In the genomic region with DNA sequence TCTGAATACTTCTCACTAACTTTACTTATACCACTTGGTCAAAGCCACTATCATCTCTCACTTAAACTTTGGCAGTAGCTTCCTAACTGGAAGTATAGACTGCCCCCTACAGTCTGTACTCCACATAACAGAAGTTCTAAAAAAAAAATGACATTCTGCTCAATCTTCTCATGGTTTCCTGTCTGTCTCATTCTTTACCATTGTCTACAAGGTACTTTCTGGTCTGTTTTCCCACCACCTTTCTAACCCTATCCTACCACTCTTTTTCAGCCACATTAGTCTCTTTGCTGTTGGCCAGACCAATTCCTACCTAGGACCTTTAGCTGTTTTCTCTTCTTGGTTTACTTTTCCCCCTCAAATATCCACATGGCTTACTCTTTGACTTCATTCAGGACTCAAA, we compare ENCODE assay signal across 8 cellular contexts. TPM values are rescaled to one million over a fixed set of nuclear protein-coding genes. Genes with fewer than 3 reads are reported as not detected.
DNase-seq lines count a peak whose midpoint lies in the region; ATAC-seq, FAIRE-seq and TF ChIP-seq lines count a peak whose summit lies in the region.

No MANE protein-coding gene starts in this region.

- H3K36me3 ChIP-seq in A673 (ENCODE audit: insufficient read depth, low read length, poor library complexity, severe bottlenecking) (peaks cover 56% of the 10 kb centered on the region), K562 (ENCODE audit: control insufficient read depth, insufficient read depth, low read length) (peaks cover 72% of the 10 kb centered on the region)

- BruUV-seq in A673 (replicated peaks; lab: Mats Ljungman, UMichigan): no TSS peak
- no TSS peak for BruUV-seq in K562 (replicated peaks; lab: Mats Ljungman, UMichigan)

- no peak for TF ChIP-seq EP300 in K562 (IDR thresholded peaks at IDR 0.05; ENCODE audit: low read length)

- no peak overlapping the region for H3K4me3 ChIP-seq in A673 (ENCODE audit: low read depth, low read length, poor library complexity, severe bottlenecking)
- H3K4me3 ChIP-seq in K562: no peak overlapping the region

- no peak for FAIRE-seq in K562 (lab: Jason Lieb, UNC)
- FAIRE-seq in urothelium cell line (lab: Jason Lieb, UNC): no peak

- H3K79me2 ChIP-seq in K562 (ENCODE audit: control insufficient read depth, insufficient read depth, low read length): peaks cover 68% of the 10 kb centered on the region

- H3K9ac ChIP-seq in K562 (ENCODE audit: insufficient read depth in 1 of 2, low read depth in 2 of 2, low read length in 2 of 2): no peak overlapping the region

- TF ChIP-seq CTCF in A673 (conservative IDR thresholded peaks at IDR 0.05; ENCODE audit: low read depth, low read length) (peak; percentile 71), K562 (IDR thresholded peaks at IDR 0.05 in 2 of 3, conservative IDR thresholded peaks at IDR 0.05 in 1 of 3; ENCODE audit: insufficient read depth in 2 of 3, low read depth in 1 of 3, low read length in 3 of 3) (peak; percentile 40 to 78 (median 56); a peak in 5 of 6 replicates)

- TF ChIP-seq RAD21 in K562 (CRISPR knock-in tag; conservative IDR thresholded peaks at IDR 0.05 in 1 of 2, IDR thresholded peaks at IDR 0.05 in 1 of 2): peak; percentile 72 to 74

- DNase-seq in A673 (ENCODE audit: low spot score) (peak; percentile 63), GM03348 (ENCODE audit: low spot score) (peak; percentile 25), NCI-H345 treated with DMSO at 0.1 percent for 48 hours (lab: John Stamatoyannopoulos, UW; ENCODE audit: unreplicated experiment) (peak; percentile 18), K562 (ENCODE audit: extremely low read depth in 1 of 4, low spot score in 3 of 4) (peak; percentile 27 to 62 (median 32)), left colon (no peak), urothelium cell line (ENCODE audit: low spot score) (peak; percentile 10)

- intact Hi-C loops in A673 (cut with micrococcal nuclease; ENCODE audit: unreplicated experiment) (loop anchor here (10.0 kb wide), 1 partner anchor 99 kb away; no protein-coding TSS in a partner anchor), K562 (cut with micrococcal nuclease) (loop anchor here (1.0 to 5.0 kb wide), 2 partner anchors 100 to 392 kb away; no protein-coding TSS in a partner anchor), left colon (cut with DNase I, micrococcal nuclease) (loop anchor here in 1 of 2 donors (10.0 kb wide), 1 partner anchor 99 kb away; no protein-coding TSS in a partner anchor)

- CTCF ChIA-PET in A673 (lab: Charles Lee) (interaction anchor here (0.5 to 0.6 kb wide), 2 partner anchors 92 to 103 kb away, joined by 3 to 7 read pairs; no protein-coding TSS in a partner anchor), K562 (lab: Yijun Ruan, JAX; ENCODE audit: low intra/inter-chr PET ratio) (interaction anchor here (0.6 to 2.3 kb wide), 5 partner anchors 10 to 424 kb away, joined by 3 to 31 read pairs (median 4); no protein-coding TSS in a partner anchor)

- H2AFZ ChIP-seq in K562 (ENCODE audit: low read depth, low read length): no peak overlapping the region

- in situ Hi-C loops in K562 (cut with MboI): no loop called here

- H3K9me3 ChIP-seq in A673 (ENCODE audit: low read depth, low read length, poor library complexity, severe bottlenecking) (no peaks in the 10 kb centered on the region), K562 (replicated peaks; ENCODE audit: control insufficient read depth, insufficient read depth, low read depth, low read length) (no peaks in the 10 kb centered on the region)

- H3K27ac ChIP-seq in A673 (ENCODE audit: low read depth, low read length, poor library complexity, severe bottlenecking): no peak overlapping the region
- no peak overlapping the region for H3K27ac ChIP-seq in K562 (ENCODE audit: extremely low read depth, low read depth, low read length)

- H4K20me1 ChIP-seq in K562 (replicated peaks; ENCODE audit: control insufficient read depth, insufficient read depth, low read length): no peaks in the 10 kb centered on the region; the same call in 1 of the 2 replicates

- H3K4me2 ChIP-seq in K562 (ENCODE audit: insufficient read depth, low read length): no peak overlapping the region

- POLR2A ChIA-PET in A673 (lab: Charles Lee; ENCODE audit: low non-redundant PET) (no interaction called here), K562 (lab: Yijun Ruan, JAX) (interaction anchor here (0.6 to 1.4 kb wide), 5 partner anchors 11 to 103 kb away, joined by 3 to 6 read pairs (median 3); no protein-coding TSS in a partner anchor)

- peak; percentile 70 for ATAC-seq in HG02678 (IDR thresholded peaks at IDR 0.05; ENCODE audit: unreplicated experiment)
- ATAC-seq in K562: peak; percentile 77
- peak; percentile 71 for ATAC-seq in left colon
- no peak for ATAC-seq in GM21528 (IDR thresholded peaks at IDR 0.05; ENCODE audit: low FRiP score, unreplicated experiment)

- H3K9me1 ChIP-seq in K562 (ENCODE audit: control insufficient read depth, insufficient read depth, low read length): no peaks in the 10 kb centered on the region

- 0 out of 2 replicates have a peak, but pooled peaks have one; percentile 28 for TF ChIP-seq POLR2A in K562 (conservative IDR thresholded peaks at IDR 0.05)

- H3K27me3 ChIP-seq in A673 (replicated peaks; ENCODE audit: insufficient read depth, low read depth, low read length, poor library complexity): no peaks in the 10 kb centered on the region
- no peaks in the 10 kb centered on the region for H3K27me3 ChIP-seq in K562 (ENCODE audit: control insufficient read depth in 2 of 2, insufficient read depth in 2 of 2, low read length in 2 of 2)

- H3K4me1 ChIP-seq in A673 (ENCODE audit: insufficient read depth, low read length, poor library complexity, severe bottlenecking) (peaks cover 12% of the 10 kb centered on the region), K562 (replicated peaks in 1 of 2; ENCODE audit: control insufficient read depth in 2 of 2, insufficient read depth in 2 of 2, low read length in 2 of 2) (no peaks in the 10 kb centered on the region)

TF ChIP-seq in K562, 482 proteins besides CTCF, POLR2A, EP300 and RAD21 (continues in another document):
- TF ChIP-seq NBN (IDR thresholded peaks at IDR 0.05; ENCODE audit: low read depth): 0 out of 2 replicates have a peak, but pooled peaks have one; percentile 14
- no peak for TF ChIP-seq MBD2 (IDR thresholded peaks at IDR 0.05; ENCODE audit: borderline replicate concordance, low read depth)
- no peak for TF ChIP-seq PYGO2 (tag; IDR thresholded peaks at IDR 0.05)
- peak; percentile 58 for TF ChIP-seq DEAF1 (CRISPR knock-in tag; IDR thresholded peaks at IDR 0.05)
- TF ChIP-seq FOXA1 (IDR thresholded peaks at IDR 0.05; ENCODE audit: borderline replicate concordance): no peak
- peak; percentile 86 for TF ChIP-seq ZNF384 (IDR thresholded peaks at IDR 0.05; ENCODE audit: low read depth, low read length)
- no peak for TF ChIP-seq FOXA3 (CRISPR knock-in tag; conservative IDR thresholded peaks at IDR 0.05 in 1 of 2, IDR thresholded peaks at IDR 0.05 in 1 of 2)
- no peak for TF ChIP-seq MTA2 (IDR thresholded peaks at IDR 0.05; ENCODE audit: low read depth)
- TF ChIP-seq JUND (IDR thresholded peaks at IDR 0.05; ENCODE audit: borderline replicate concordance, low read depth, low read length): no peak
- no peak for TF ChIP-seq JUND (tag; IDR thresholded peaks at IDR 0.05; ENCODE audit: borderline replicate concordance, low read depth, low read length)
- TF ChIP-seq POLR3A (IDR thresholded peaks at IDR 0.05; ENCODE audit: borderline replicate concordance, extremely low read depth, insufficient read depth, insufficient read length): no peak
- TF ChIP-seq POLR2B (IDR thresholded peaks at IDR 0.05; ENCODE audit: low read depth, partially characterized antibody): peak; percentile 32
- no peak for TF ChIP-seq EWSR1 (IDR thresholded peaks at IDR 0.05; ENCODE audit: borderline replicate concordance, low read depth, partially characterized antibody)

RNA-seq across cellular contexts. Expression of gene CPSF6, which starts 14.7 kb away (rescaled TPM):
- total RNA-seq in A673 (2021) (166 and 167 TPM in 2 replicates), K562 (2014; rRNA removed) (77.4 and 101 TPM in 2 replicates), K562 (2014; rRNA removed; fragmentation: Illumina TruSeq; extraction: Trizol) (77.8 and 93.5 TPM in 2 replicates), K562 (2015; rRNA removed; fragmentation: Illumina TruSeq; extraction: Trizol) (78.0 and 85.3 TPM in 2 replicates), K562 (2021) (90.3 and 99.9 TPM in 2 replicates), left colon (10 to 100 TPM; 44.9 to 51.5 TPM)
- total RNA-seq in K562 (2011; cell fraction: chromatin; rRNA removed; ENCODE audit: low replicate concordance): 73.9 and 190 TPM in 2 replicates
- total RNA-seq in K562 (2011; cell fraction: nucleolus; rRNA removed): 24.8 and 33.4 TPM in 2 replicates
- total RNA-seq in K562 (2011; cell fraction: nucleoplasm; rRNA removed): 90.5 and 166 TPM in 2 replicates
- polyA plus RNA-seq in K562 (2011; rRNA removed) (63.8 and 64.8 TPM in 2 replicates), K562 (2014; fragmentation: Illumina TruSeq; extraction: Trizol) (69.4 and 82.3 TPM in 2 replicates), K562 (2014; fragmentation: Nextera tagmentation; extraction: Ambion mirVana) (10 to 100 TPM; 34.3 to 50.4 TPM), K562 (2014; rRNA removed) (116 and 129 TPM in 2 replicates)
- polyA plus RNA-seq in K562 (2011; cell fraction: cytosol; rRNA removed): 40.6 and 64.1 TPM in 2 replicates
- polyA plus RNA-seq in K562 (2011; cell fraction: nucleus; rRNA removed): 99.6 and 126 TPM in 2 replicates
- 67.1 and 167 TPM in 2 replicates for polyA plus RNA-seq in K562 (2012)
- 109 and 129 TPM in 2 replicates for polyA minus RNA-seq in K562 (2011; rRNA and poly(A)+ RNA removed)
- polyA minus RNA-seq in K562 (2011; cell fraction: cytosol; rRNA and poly(A)+ RNA removed): 44.6 and 65.5 TPM in 2 replicates
- 79.0 and 120 TPM in 2 replicates for polyA minus RNA-seq in K562 (2011; cell fraction: nucleus; rRNA and poly(A)+ RNA removed)

Comparison
In these comparisons a context has a peak if more than half of its experiments do, and no peak if none do; other contexts are left out.
1. DNase-seq: peak in A673 (single experiment), GM03348 (single experiment), NCI-H345 treated with DMSO at 0.1 percent for 48 hours (single experiment), K562 (4 of 4) and urothelium cell line (single experiment); none in left colon (0 of 2).